In genomic region chrX:153878969-153879653, GRCh38 we compare ENCODE assay signal across 8 cellular contexts. TPM values are rescaled to one million over a fixed set of nuclear protein-coding genes. Genes with fewer than 3 reads are reported as not detected.
DNase-seq lines count a peak whose midpoint lies in the region; ATAC-seq and TF ChIP-seq lines count a peak whose summit lies in the region.
"Had no signal": no experiment of that assay in that cellular context is flagged by ENCODE, and none has a peak within 500 bp of the region (broad histone marks: within the 10 kb centered on the region; RNA-seq: fewer than 3 reads in every experiment).

No MANE protein-coding gene starts in this region.

- no peaks in the 10 kb centered on the region for H3K9me3 ChIP-seq in neuronal stem cell (replicated peaks in 1 of 2; ENCODE audit: control insufficient read depth in 2 of 2, insufficient read depth in 1 of 2, low read depth in 1 of 2, low read length in 2 of 2)
- H3K9me3 ChIP-seq: stomach had no signal

- no peak overlapping the region for H3K14ac ChIP-seq in neuronal stem cell (ENCODE audit: low read length)

- H3K27ac ChIP-seq in neuronal stem cell (replicated peaks; ENCODE audit: low read length) (peak overlapping the region; percentile 75), dorsolateral prefrontal cortex (peak overlapping the region in 25 of 59 donors; percentile 9 to 81 (median 46))
- H3K27ac ChIP-seq: stomach had no signal

- peak overlapping the region; percentile 85 for H2BK15ac ChIP-seq in neuronal stem cell (ENCODE audit: low read length)

- no peak overlapping the region for H3K27ac Mint-ChIP-seq in activated naive CD4-positive, alpha-beta T cell treated with anti-CD3 and anti-CD28 coated beads, Interleukin-2, amount 50 U/mL, for 24 hours

- H3K9me3 Mint-ChIP-seq in activated naive CD4-positive, alpha-beta T cell treated with anti-CD3 and anti-CD28 coated beads, Interleukin-2, amount 50 U/mL, for 24 hours = no peaks in the 10 kb centered on the region

- H3K23ac ChIP-seq in neuronal stem cell (ENCODE audit: low read depth, low read length, poor library complexity) = no peak overlapping the region

- ATAC-seq in GM19463 (IDR thresholded peaks at IDR 0.05; ENCODE audit: unreplicated experiment) = peak; percentile 45

- H2AFZ ChIP-seq in neuronal stem cell (ENCODE audit: low read length) = peak overlapping the region; percentile 38

- H3K9ac ChIP-seq in neuronal stem cell (ENCODE audit: low read depth, low read length, poor library complexity) = peak overlapping the region; percentile 21

- no peaks in the 10 kb centered on the region for H3K36me3 ChIP-seq in neuronal stem cell (replicated peaks in 1 of 2; ENCODE audit: control insufficient read depth in 2 of 2, insufficient read depth in 2 of 2, low read length in 2 of 2)
- H3K36me3 ChIP-seq: stomach had no signal

- WGBS in neuronal stem cell (ENCODE audit: extremely low coverage in 2 of 2, insufficient read length in 2 of 2, insufficient replicate concordance in 1 of 2), 2 donors = no CpG with 5 or more reads among the region's 28 CpGs

- H2BK5ac ChIP-seq in neuronal stem cell (ENCODE audit: low read length) = peak overlapping the region; percentile 53

- no peak overlapping the region for H4K8ac ChIP-seq in neuronal stem cell (ENCODE audit: low read depth, low read length)

- peak overlapping the region; percentile 17 for H2BK120ac ChIP-seq in neuronal stem cell (ENCODE audit: low read depth, low read length)

- H3K4me3 ChIP-seq in neuronal stem cell (ENCODE audit: low read length in 2 of 2) (peak overlapping the region in 1 of 2 donors; percentile 33), dorsolateral prefrontal cortex (peak overlapping the region in 19 of 59 donors; percentile 4 to 35 (median 19))
- H3K4me3 ChIP-seq: stomach had no signal

- peaks cover 42 to 65% of the 10 kb centered on the region in 2 donors for H3K4me1 ChIP-seq in neuronal stem cell (ENCODE audit: control insufficient read depth in 2 of 2, insufficient read depth in 1 of 2, low read depth in 1 of 2, low read length in 2 of 2)
- H3K4me1 ChIP-seq: stomach had no signal

- peak overlapping the region; percentile 26 for H3K4me3 Mint-ChIP-seq in activated naive CD4-positive, alpha-beta T cell treated with anti-CD3 and anti-CD28 coated beads, Interleukin-2, amount 50 U/mL, for 24 hours

- peaks cover 7% of the 10 kb centered on the region for H3K27me3 Mint-ChIP-seq in activated naive CD4-positive, alpha-beta T cell treated with anti-CD3 and anti-CD28 coated beads, Interleukin-2, amount 50 U/mL, for 24 hours

- peaks cover 1% of the 10 kb centered on the region for H3K79me1 ChIP-seq in neuronal stem cell (ENCODE audit: low read depth, low read length)

- intact Hi-C loops in dorsolateral prefrontal cortex (cut with DNase I) = loop anchor here in 1 of 2 donors (5.0 kb wide), 1 partner anchor 88 kb away; no protein-coding TSS in a partner anchor

- H3K4ac ChIP-seq in neuronal stem cell (ENCODE audit: low read length) = peak overlapping the region; percentile 66

- peak overlapping the region; percentile 22 for H2BK12ac ChIP-seq in neuronal stem cell (ENCODE audit: low read length)

- no peaks in the 10 kb centered on the region for H3K36me3 Mint-ChIP-seq in activated naive CD4-positive, alpha-beta T cell treated with anti-CD3 and anti-CD28 coated beads, Interleukin-2, amount 50 U/mL, for 24 hours

- H4K91ac ChIP-seq in neuronal stem cell (ENCODE audit: low read depth, low read length, poor library complexity) = no peak overlapping the region

- peak overlapping the region; percentile 86 for H2AK5ac ChIP-seq in neuronal stem cell (ENCODE audit: low read depth, low read length)

- peak overlapping the region; percentile 40 for H3K4me2 ChIP-seq in neuronal stem cell (ENCODE audit: insufficient read depth, low read length, poor library complexity, severe bottlenecking)

- no peak for TF ChIP-seq CTCF in dorsolateral prefrontal cortex (IDR thresholded peaks at IDR 0.05 in 54 of 56, conservative IDR thresholded peaks at IDR 0.05 in 2 of 56; ENCODE audit: low read depth in 1 of 56, partially characterized antibody in 56 of 56)

- DNase-seq in NCI-H1694 (lab: John Stamatoyannopoulos, UW) (peak; percentile 89), neuronal stem cell (ENCODE audit: low spot score) (no peak), dorsolateral prefrontal cortex (no peak), putamen (ENCODE audit: low spot score) (no peak), DMS53 treated with DMSO at 0.1 percent for 48 hours (lab: John Stamatoyannopoulos, UW; ENCODE audit: unreplicated experiment) (no peak)
- DNase-seq: stomach had no signal

- peak overlapping the region; percentile 89 for H3K18ac ChIP-seq in neuronal stem cell (ENCODE audit: low read length)

- peaks cover 20% of the 10 kb centered on the region for H3K4me1 Mint-ChIP-seq in activated naive CD4-positive, alpha-beta T cell treated with anti-CD3 and anti-CD28 coated beads, Interleukin-2, amount 50 U/mL, for 24 hours

- H3K27me3 ChIP-seq in neuronal stem cell (ENCODE audit: control insufficient read depth in 3 of 3, insufficient read depth in 3 of 3, low read depth in 1 of 3, low read length in 3 of 3) (peaks cover 0 to 19% (median 4%) of the 10 kb centered on the region in 3 experiments), dorsolateral prefrontal cortex (peaks cover 0 to 93% (median 53%) of the 10 kb centered on the region in 45 donors)

RNA-seq across cellular contexts. Expression of gene L1CAM, which starts 6.9 kb away (rescaled TPM):
- 1.6 TPM for polyA plus RNA-seq in neuronal stem cell (2013, experiment 1 of 2)
- polyA plus RNA-seq in neuronal stem cell (2013, experiment 2 of 2) = 1.7 TPM
- 100 to 1,000 TPM in 118 of 120 experiments, 10 to 100 TPM in 2; 45.6 to 277 (median 185) TPM for total RNA-seq in dorsolateral prefrontal cortex

RNA-seq across cellular contexts. Expression of gene AVPR2, which starts 25.4 kb away (rescaled TPM):
- polyA plus RNA-seq in neuronal stem cell (2013, experiment 1 of 2) = not detected
- polyA plus RNA-seq in neuronal stem cell (2013, experiment 2 of 2) = not detected
- total RNA-seq in dorsolateral prefrontal cortex = under 1 TPM in 2 of 120 experiments, not detected in 118; 0.41 to 0.66 TPM

RNA-seq across cellular contexts. Expression of gene ARHGAP4, which starts 47.0 kb away (rescaled TPM):
- 5.4 TPM for polyA plus RNA-seq in neuronal stem cell (2013, experiment 1 of 2)
- 4.9 TPM for polyA plus RNA-seq in neuronal stem cell (2013, experiment 2 of 2)
- total RNA-seq in dorsolateral prefrontal cortex = 10 to 100 TPM in 106 of 120 experiments, 1 to 10 TPM in 14; 6.4 to 31.6 (median 14.8) TPM

RNA-seq across cellular contexts. Expression of gene PDZD4, which starts 48.8 kb away (rescaled TPM):
- polyA plus RNA-seq in neuronal stem cell (2013, experiment 1 of 2) = 13.1 TPM
- polyA plus RNA-seq in neuronal stem cell (2013, experiment 2 of 2) = 12.8 TPM
- total RNA-seq in dorsolateral prefrontal cortex = 100 to 1,000 TPM; 104 to 526 (median 351) TPM

RNA-seq across cellular contexts. Expression of gene NAA10, which starts 55.7 kb away (rescaled TPM):
- 94.9 TPM for polyA plus RNA-seq in neuronal stem cell (2013, experiment 1 of 2)
- 91.4 TPM for polyA plus RNA-seq in neuronal stem cell (2013, experiment 2 of 2)
- total RNA-seq in dorsolateral prefrontal cortex = 100 to 1,000 TPM in 13 of 120 experiments, 10 to 100 TPM in 107; 57.4 to 119 (median 83.8) TPM
